Comparison of ENCODE assay signal across 15 cellular contexts in the genomic region with DNA sequence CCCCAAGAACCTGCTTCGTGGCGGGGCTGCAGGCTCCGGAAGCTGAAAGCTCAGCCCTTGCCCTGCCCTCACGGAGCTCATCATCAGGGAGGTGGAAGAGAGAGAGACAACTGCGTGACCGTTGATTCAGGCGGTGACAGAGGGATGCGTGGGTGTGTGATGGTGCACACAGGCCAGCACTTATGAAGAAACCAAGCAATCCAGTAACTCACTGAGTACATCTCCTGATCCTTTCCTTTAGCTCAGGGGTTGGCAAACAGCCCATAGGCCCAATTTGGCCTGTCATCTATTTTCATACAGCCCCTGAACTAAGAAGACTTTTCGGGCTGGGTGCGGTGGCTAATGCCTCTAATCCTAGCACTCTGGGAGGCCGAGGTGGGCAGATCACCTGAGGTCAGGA.
"Had no signal": no experiment of that assay in that cellular context is flagged by ENCODE, and none has a peak within 500 bp of the region (broad histone marks: within the 10 kb centered on the region; RNA-seq: fewer than 3 reads in every experiment).

No MANE protein-coding gene starts in this region.

- H3K4me1 ChIP-seq: ascending aorta had no signal

- H3K9me3 ChIP-seq: ascending aorta, gastroesophageal sphincter, neutrophil had no signal

- H3K36me3 ChIP-seq: ascending aorta, gastroesophageal sphincter had no signal

- ATAC-seq: activated naive CD8-positive, alpha-beta T cell treated with anti-CD3 and anti-CD28 coated beads, Interleukin-2, amount 50 U/mL, for 24 hours; activated T-cell treated with anti-CD3 and anti-CD28 coated beads, Interleukin-2, amount 50 U/mL, for 72 hours; effector memory CD8-positive, alpha-beta T cell; gastroesophageal sphincter; naive thymus-derived CD4-positive, alpha-beta T cell; sciatic nerve; stimulated activated naive B cell treated with anti-CD40 and anti-IgM and Interleukin-4, amounts not matched to agents 10 μg/mL and 1 μg/mL and 100 μg/mL, for 72 hours had no signal

- H3K27me3 ChIP-seq: ascending aorta, gastroesophageal sphincter, neutrophil had no signal

- H3K4me3 ChIP-seq: ascending aorta, gastroesophageal sphincter had no signal

- FAIRE-seq: TTC549 had no signal

- DNase-seq: activated CD4-positive, alpha-beta memory T cell treated with anti-CD3 and anti-CD28 coated beads, Interleukin-2, amount 10 ng/mL, durations not matched to agents 7 days and 5 days; activated CD4-positive, alpha-beta T cell treated with anti-CD3 and anti-CD28 coated beads for 1 hour; activated naive CD8-positive, alpha-beta T cell treated with anti-CD3 and anti-CD28 coated beads, Interleukin-2, amount 50 U/mL, for 24 hours; activated T-cell treated with anti-CD3 and anti-CD28 coated beads, Interleukin-2, amount 50 U/mL, for 72 hours; effector memory CD8-positive, alpha-beta T cell; naive thymus-derived CD4-positive, alpha-beta T cell; stimulated activated CD4-positive, alpha-beta T cell treated with anti-CD3 and anti-CD28 coated beads, Interleukin-2, amount 100 ng/mL, for 24 hours; stimulated activated naive B cell treated with anti-CD40 and anti-IgM and Interleukin-4, amounts not matched to agents 10 μg/mL and 1 μg/mL and 100 μg/mL, for 72 hours; T-helper 2 cell had no signal

- H3K27ac ChIP-seq: ascending aorta, epithelial cell of prostate, neutrophil had no signal
